ENCODE assay signal across 3 cellular contexts in genomic region chr6:31792741-31793140, GRCh38.
A peak's percentile ranks its signal among the peaks of the same experiment; 100 is the strongest.
TF ChIP-seq lines count a peak whose summit lies in the region.

No MANE protein-coding gene starts in this region.

TF ChIP-seq in A549, 52 proteins besides CTCF, POLR2A, EP300 and RAD21:
- TF ChIP-seq FOSL2 (IDR thresholded peaks at IDR 0.05) (no peak), FOSL2 (CRISPR knock-in tag; IDR thresholded peaks at IDR 0.05) (0 out of 2 replicates have a peak, but pooled peaks have one; percentile 5), HDAC2 (IDR thresholded peaks at IDR 0.05) (no peak), NFE2L2 (conservative IDR thresholded peaks at IDR 0.05; ENCODE audit: low read length) (no peak)

TF ChIP-seq in GM23338, 12 proteins besides CTCF, POLR2A, EP300 and RAD21 (continues in another document):
- TF ChIP-seq STAT1 (IDR thresholded peaks at IDR 0.05; ENCODE audit: unreplicated experiment) (no peak), ZNF114 (CRISPR knock-in tag; IDR thresholded peaks at IDR 0.05) (no peak), POLR2AphosphoS5 (IDR thresholded peaks at IDR 0.05; ENCODE audit: low read depth) (no peak), ZNF462 (CRISPR knock-in tag; IDR thresholded peaks at IDR 0.05) (no peak), EZH2 (IDR thresholded peaks at IDR 0.05; ENCODE audit: low read depth, unreplicated experiment) (no peak), JUNB (IDR thresholded peaks at IDR 0.05; ENCODE audit: unreplicated experiment) (no peak), REST (IDR thresholded peaks at IDR 0.05; ENCODE audit: unreplicated experiment) (no peak), EZH2phosphoT487 (IDR thresholded peaks at IDR 0.05; ENCODE audit: unreplicated experiment) (no peak), ZNF331 (CRISPR knock-in tag; IDR thresholded peaks at IDR 0.05; ENCODE audit: low read depth) (no peak), CREB1 (CRISPR knock-in tag; IDR thresholded peaks at IDR 0.05; ENCODE audit: low read depth) (no peak), NANOG (IDR thresholded peaks at IDR 0.05; ENCODE audit: borderline replicate concordance) (no peak)

TF ChIP-seq in GM12891, 5 proteins besides CTCF, POLR2A, EP300 and RAD21:
- TF ChIP-seq POLR2AphosphoS5 (IDR thresholded peaks at IDR 0.05; ENCODE audit: low read depth, low read length) (no peak), PAX5 (IDR thresholded peaks at IDR 0.05; ENCODE audit: insufficient read depth, low read length, severe bottlenecking) (no peak), POU2F2 (IDR thresholded peaks at IDR 0.05; ENCODE audit: low read depth, low read length) (no peak), SPI1 (IDR thresholded peaks at IDR 0.05; ENCODE audit: low read depth, low read length) (no peak), TAF1 (IDR thresholded peaks at IDR 0.05; ENCODE audit: low read depth, low read length) (no peak)
TF ChIP-seq in GM12891: peak in this region for 0.
